ENCODE assay signal across 8 cellular contexts in genomic region chr7:44581907-44582603, GRCh38. TPM values are rescaled to one million over a fixed set of nuclear protein-coding genes. Genes with fewer than 3 reads are reported as not detected.
A peak's percentile ranks its signal among the peaks of the same experiment; 100 is the strongest.
DNase-seq lines count a peak whose midpoint lies in the region; ATAC-seq and TF ChIP-seq lines count a peak whose summit lies in the region.

TSS of gene TMED4 (minus strand) at chr7:44582231. CDS start at chr7:44582206, 25 bp downstream.

- DNase-seq in DMS153 treated with DMSO at 0.1 percent for 48 hours (lab: John Stamatoyannopoulos, UW; ENCODE audit: unreplicated experiment) (peak; percentile 100), KBM-7 (peak; percentile 99), erythroblast (lab: John Stamatoyannopoulos, UW) (peak; percentile 99 to 100)
- DNase-seq in activated T-cell treated with anti-CD3 and anti-CD28 coated beads, Interleukin-2, amount 50 U/mL, for 24 hours, result peak; percentile 100
- peak; percentile 100 for DNase-seq in stimulated activated CD8-positive, alpha-beta memory T cell treated with anti-CD3 and anti-CD28 coated beads, Interleukin-4, amount 100 ng/mL, for 48 hours

- H3K36me3 ChIP-seq in mucosa of rectum (ENCODE audit: control insufficient read depth in 2 of 2, insufficient read depth in 2 of 2, low read length in 2 of 2), result peaks cover 18 to 23% of the 10 kb centered on the region in 2 donors

- H3K27me3 Mint-ChIP-seq in activated T-cell treated with anti-CD3 and anti-CD28 coated beads, Interleukin-2, amount 50 U/mL, for 24 hours, result no peaks in the 10 kb centered on the region

- no peaks in the 10 kb centered on the region for H3K9me3 Mint-ChIP-seq in activated T-cell treated with anti-CD3 and anti-CD28 coated beads, Interleukin-2, amount 50 U/mL, for 24 hours

- peaks cover 48% of the 10 kb centered on the region for H3K36me3 Mint-ChIP-seq in activated T-cell treated with anti-CD3 and anti-CD28 coated beads, Interleukin-2, amount 50 U/mL, for 24 hours (ENCODE audit: low read depth)

- H3K9ac ChIP-seq in mucosa of rectum (ENCODE audit: low read depth in 1 of 2, low read length in 2 of 2), result peak within 1 kb of the TSS; percentile 98 to 100

- H3K4me3 Mint-ChIP-seq in activated T-cell treated with anti-CD3 and anti-CD28 coated beads, Interleukin-2, amount 50 U/mL, for 24 hours, result peak within 1 kb of the TSS; percentile 87

- H3K27ac ChIP-seq in mucosa of rectum (ENCODE audit: low read depth in 2 of 2, low read length in 2 of 2), result peak within 1 kb of the TSS; percentile 99 to 100

- H3K4me1 ChIP-seq in mucosa of rectum (ENCODE audit: control insufficient read depth in 2 of 2, insufficient read depth in 2 of 2, low read length in 2 of 2), result peaks cover 15 to 17% of the 10 kb centered on the region in 2 donors

- peaks cover 44% of the 10 kb centered on the region for H3K4me1 Mint-ChIP-seq in activated T-cell treated with anti-CD3 and anti-CD28 coated beads, Interleukin-2, amount 50 U/mL, for 24 hours (ENCODE audit: low read depth)

- no peaks in the 10 kb centered on the region for H3K9me3 ChIP-seq in mucosa of rectum (ENCODE audit: control insufficient read depth in 2 of 2, low read length in 2 of 2)

- peak within 1 kb of the TSS; percentile 96 for H3K27ac Mint-ChIP-seq in activated T-cell treated with anti-CD3 and anti-CD28 coated beads, Interleukin-2, amount 50 U/mL, for 24 hours

- in situ Hi-C loops in KBM-7 (cut with MboI; ENCODE audit: low pct_unique_long_range_greater_than_20kb, low sequenced_read_pairs), result loop anchor here (25.0 kb wide), 2 partner anchors 355 to 555 kb away; no protein-coding TSS in a partner anchor

- no peaks in the 10 kb centered on the region for H3K27me3 ChIP-seq in mucosa of rectum (ENCODE audit: control insufficient read depth in 2 of 2, insufficient read depth in 2 of 2, low read length in 2 of 2)

- ATAC-seq in GM21717 (IDR thresholded peaks at IDR 0.05; ENCODE audit: unreplicated experiment), result peak; percentile 73

- H3K4me3 ChIP-seq in mucosa of rectum (ENCODE audit: low read length in 2 of 2), result peak within 1 kb of the TSS; percentile 88 to 96

- peak; percentile 97 for TF ChIP-seq POLR2A in erythroblast (IDR thresholded peaks at IDR 0.05; ENCODE audit: low read length)

TF ChIP-seq in PFSK-1, 5 proteins besides CTCF, POLR2A, EP300 and RAD21:
- no peak for TF ChIP-seq REST (IDR thresholded peaks at IDR 0.05; ENCODE audit: insufficient read depth in 1 of 2, low read depth in 2 of 2, low read length in 2 of 2)
- TF ChIP-seq SIN3A (IDR thresholded peaks at IDR 0.05; ENCODE audit: borderline replicate concordance, insufficient read depth, low read length), result no peak
- no peak for TF ChIP-seq FOXP2 (optimal IDR thresholded peaks at IDR 0.05; ENCODE audit: borderline replicate concordance, extremely low read depth, extremely low read length, insufficient read depth)
- TF ChIP-seq POLR2AphosphoS5 (IDR thresholded peaks at IDR 0.05; ENCODE audit: low read depth, low read length), result peak; percentile 97
- TF ChIP-seq TAF1 (IDR thresholded peaks at IDR 0.05; ENCODE audit: borderline replicate concordance, insufficient read depth, low read length), result peak; percentile 64; the same call in 1 of the 2 replicates
TF ChIP-seq in PFSK-1: peak in this region for 2.

RNA-seq across cellular contexts. Expression of gene TMED4, which starts in this region (rescaled TPM):
- polyA plus RNA-seq in PFSK-1 (2012; ENCODE audit: insufficient read length, low read depth), result 129 TPM

Comparison
In these comparisons a context has a peak if more than half of its experiments do, and no peak if none do; other contexts are left out.
1. Peak in every context shown above with its lines: DNase-seq, ATAC-seq, H3K4me3 ChIP-seq and H3K27ac ChIP-seq.